In genomic region chr9:36298566-36298965, GRCh38 we compare ENCODE assay signal across 18 cellular contexts. TPM values are rescaled to one million over a fixed set of nuclear protein-coding genes. Genes with fewer than 3 reads are reported as not detected.
DNase-seq lines count a peak whose midpoint lies in the region; ATAC-seq and TF ChIP-seq lines count a peak whose summit lies in the region.
"Had no signal": no experiment of that assay in that cellular context is flagged by ENCODE, and none has a peak within 500 bp of the region (broad histone marks: within the 10 kb centered on the region; RNA-seq: fewer than 3 reads in every experiment).

No MANE protein-coding gene starts in this region.

- TF ChIP-seq CTCF in choroid plexus epithelial cell (conservative IDR thresholded peaks at IDR 0.05; ENCODE audit: low read depth, low read length) = no peak

- H3K27me3 ChIP-seq in Karpas-422 (ENCODE audit: low read length) = no peaks in the 10 kb centered on the region
- H3K27me3 ChIP-seq: suprapubic skin had no signal

- DNase-seq in EH (ENCODE audit: low read depth) (peak; percentile 75), LHCN-M2 (ENCODE audit: low read depth) (peak; percentile 16), choroid plexus epithelial cell (ENCODE audit: low read depth) (peak; percentile 39), kidney tubule cell (ENCODE audit: low spot score) (peak; percentile 41), NCI-H2171 (lab: John Stamatoyannopoulos, UW) (no peak), Karpas-422 (no peak)
- no peak for DNase-seq in central memory CD4-positive, alpha-beta T cell
- DNase-seq: activated CD8-positive, alpha-beta T cell treated with anti-CD3 and anti-CD28 coated beads, Interleukin-2, amount 10 ng/mL, durations not matched to agents 7 days and 5 days; Calu3; GF-D8; H7; lower lobe of right lung; naive thymus-derived CD4-positive, alpha-beta T cell; stimulated activated CD4-positive, alpha-beta T cell treated with anti-CD3 and anti-CD28 coated beads, Interleukin-4, amount 100 ng/mL, for 24 hours; T-cell had no signal

- no peaks in the 10 kb centered on the region for H3K4me1 ChIP-seq in Karpas-422 (ENCODE audit: low read length)
- H3K4me1 ChIP-seq: lower lobe of right lung, suprapubic skin had no signal

- H3K27ac ChIP-seq in Karpas-422 (ENCODE audit: low read length) = no peak overlapping the region
- H3K27ac ChIP-seq: lower lobe of right lung, skin epidermis, suprapubic skin had no signal

- no peaks in the 10 kb centered on the region for H3K79me2 ChIP-seq in Karpas-422 (ENCODE audit: low read length)

- no peak for ATAC-seq in GM19023 (IDR thresholded peaks at IDR 0.05; ENCODE audit: unreplicated experiment)
- ATAC-seq: activated CD8-positive, alpha-beta T cell treated with anti-CD3 and anti-CD28 coated beads, Interleukin-2, amount 10 ng/mL, durations not matched to agents 7 days and 5 days; lower lobe of right lung; naive thymus-derived CD4-positive, alpha-beta T cell; T-cell had no signal

- no peak overlapping the region for H2AFZ ChIP-seq in Karpas-422 (ENCODE audit: low read length)

- no peak overlapping the region for H3K9ac ChIP-seq in Karpas-422 (ENCODE audit: low read length)

- H3K4me3 ChIP-seq in choroid plexus epithelial cell (ENCODE audit: low read depth, low read length) = no peak overlapping the region
- no peak overlapping the region for H3K4me3 ChIP-seq in Karpas-422 (ENCODE audit: low read length)
- H3K4me3 ChIP-seq: lower lobe of right lung, skin epidermis, suprapubic skin had no signal

- H3K9me3 ChIP-seq in Karpas-422 (ENCODE audit: low read length) = no peaks in the 10 kb centered on the region
- H3K9me3 ChIP-seq: lower lobe of right lung, suprapubic skin had no signal

- no peak overlapping the region for H3K4me2 ChIP-seq in Karpas-422 (ENCODE audit: low read depth, low read length, poor library complexity, severe bottlenecking)

- no peaks in the 10 kb centered on the region for H3K36me3 ChIP-seq in Karpas-422 (ENCODE audit: insufficient read depth, low read length)
- H3K36me3 ChIP-seq: lower lobe of right lung, suprapubic skin had no signal

- no peaks in the 10 kb centered on the region for H4K20me1 ChIP-seq in Karpas-422 (ENCODE audit: insufficient read depth, low read depth, low read length)

- no peaks in the 10 kb centered on the region for H3K9me2 ChIP-seq in Karpas-422 (replicated peaks; ENCODE audit: insufficient read depth, low read length)

RNA-seq across cellular contexts. Expression of gene GNE, which starts 40.3 kb away (rescaled TPM):
- total RNA-seq in LHCN-M2 (2014; rRNA removed) = 25.7 and 26.1 TPM in 2 replicates
- polyA plus RNA-seq in LHCN-M2 (2012) = 9.2 TPM
- total RNA-seq in Karpas-422 (2014; rRNA removed; shearing (Covaris generic); ENCODE audit: low replicate concordance) = 14.8 and 17.2 TPM in 2 replicates

Comparison
In these comparisons a context has a peak if more than half of its experiments do, and no peak if none do; other contexts are left out.
1. DNase-seq: peak in EH (single experiment), LHCN-M2 (single experiment), choroid plexus epithelial cell (single experiment) and kidney tubule cell (single experiment); none in NCI-H2171 (single experiment), central memory CD4-positive, alpha-beta T cell (single experiment) and Karpas-422 (single experiment).